In the genomic region with DNA sequence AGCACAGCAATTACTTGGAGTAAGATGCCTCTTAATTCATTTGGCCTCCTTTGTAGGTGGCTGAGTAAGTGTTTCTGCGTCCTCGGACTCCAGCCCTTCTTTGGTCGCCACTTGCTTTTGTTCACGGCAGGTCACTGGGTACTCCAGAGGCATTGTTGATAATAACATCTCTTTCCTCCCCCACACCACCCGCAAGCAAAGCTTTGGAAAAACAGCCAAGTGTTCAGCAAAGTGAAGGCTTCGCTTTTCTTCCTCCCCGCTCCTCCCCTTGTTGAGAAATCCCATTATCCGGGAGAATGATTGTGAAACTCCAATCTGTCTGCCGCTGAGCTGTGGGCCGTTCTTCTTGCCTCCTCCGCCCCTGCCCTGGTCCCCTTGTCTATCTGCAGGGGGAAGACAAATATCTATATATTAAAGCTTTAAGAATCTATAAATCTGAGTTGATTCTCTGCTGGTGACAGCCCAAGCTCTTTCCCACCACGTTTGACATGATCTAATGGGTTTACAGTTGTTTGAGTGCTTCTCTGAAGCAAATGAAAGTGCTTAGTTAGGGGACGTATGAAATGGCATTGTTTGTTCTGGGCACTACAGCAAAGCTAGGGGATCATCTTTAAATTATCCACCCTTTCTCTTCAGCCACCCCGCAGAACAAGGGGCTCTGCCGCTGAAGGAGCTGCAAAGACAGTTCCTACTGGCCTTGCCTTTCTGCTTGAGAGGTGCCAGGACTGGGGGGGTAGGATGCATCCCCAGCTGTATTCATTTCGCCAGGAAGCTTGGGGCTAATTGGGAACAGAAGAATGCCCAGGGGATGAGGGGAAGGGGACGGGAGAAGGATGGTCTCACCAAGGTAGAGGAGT, we compare ENCODE assay signal across 1 cellular context.
A peak's percentile ranks its signal among the peaks of the same experiment; 100 is the strongest.
TF ChIP-seq lines count a peak whose summit lies in the region.

No MANE protein-coding gene starts in this region.

TF ChIP-seq in IMR-90, 13 proteins besides CTCF, POLR2A, EP300 and RAD21 (continued from another document):
- TF ChIP-seq, protein P1, sequence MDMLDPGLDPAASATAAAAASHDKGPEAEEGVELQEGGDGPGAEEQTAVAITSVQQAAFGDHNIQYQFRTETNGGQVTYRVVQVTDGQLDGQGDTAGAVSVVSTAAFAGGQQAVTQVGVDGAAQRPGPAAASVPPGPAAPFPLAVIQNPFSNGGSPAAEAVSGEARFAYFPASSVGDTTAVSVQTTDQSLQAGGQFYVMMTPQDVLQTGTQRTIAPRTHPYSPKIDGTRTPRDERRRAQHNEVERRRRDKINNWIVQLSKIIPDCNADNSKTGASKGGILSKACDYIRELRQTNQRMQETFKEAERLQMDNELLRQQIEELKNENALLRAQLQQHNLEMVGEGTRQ (IDR thresholded peaks at IDR 0.05; ENCODE audit: low read depth, low read length), result no peak
- TF ChIP-seq MAFK (IDR thresholded peaks at IDR 0.05; ENCODE audit: low read depth, low read length) (no peak), NFE2L2 (IDR thresholded peaks at IDR 0.05; ENCODE audit: low read depth, low read length) (no peak), MAZ (IDR thresholded peaks at IDR 0.05; ENCODE audit: borderline replicate concordance, low read depth, low read length) (peak; percentile 27; the same call in 1 of the 2 replicates), CEBPB (IDR thresholded peaks at IDR 0.05; ENCODE audit: low read depth, low read length) (peak; percentile 96)
